ENCODE assay signal across 10 cellular contexts in the genomic region with DNA sequence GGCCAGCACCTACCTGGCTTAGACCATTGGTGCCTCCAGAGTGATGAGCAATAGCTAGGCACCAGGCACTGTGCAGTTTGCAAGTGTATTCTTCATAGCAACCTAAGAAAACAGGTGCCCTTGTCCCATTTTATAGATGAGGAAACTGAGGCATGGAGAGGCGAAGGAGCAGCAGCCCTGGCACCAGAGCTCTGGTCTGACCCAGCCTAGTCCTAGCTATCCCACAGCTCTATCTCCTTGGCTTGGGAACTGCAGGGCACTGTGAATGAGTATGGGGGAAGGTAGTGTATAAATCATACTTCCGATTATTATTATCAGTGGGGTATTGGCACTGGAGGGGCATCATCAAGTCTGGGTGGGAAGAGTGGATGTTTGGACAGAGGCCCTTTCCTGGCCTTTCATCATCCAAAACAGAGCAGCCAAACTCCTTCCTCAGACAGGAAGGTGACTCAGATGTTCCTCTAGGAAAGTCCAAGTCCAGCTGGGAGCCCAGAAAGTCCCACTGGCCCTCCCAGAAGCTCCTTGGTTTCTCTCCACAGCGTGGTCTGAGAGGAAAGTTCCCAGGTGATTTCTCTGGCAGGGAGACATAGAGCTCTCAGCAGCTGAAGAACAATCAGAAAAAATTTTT. TPM values are rescaled to one million over a fixed set of nuclear protein-coding genes. Genes with fewer than 3 reads are reported as not detected.
DNase-seq lines count a peak whose midpoint lies in the region; ATAC-seq, FAIRE-seq and TF ChIP-seq lines count a peak whose summit lies in the region.
"Had no signal": no experiment of that assay in that cellular context is flagged by ENCODE, and none has a peak within 500 bp of the region (broad histone marks: within the 10 kb centered on the region; RNA-seq: fewer than 3 reads in every experiment).

No MANE protein-coding gene starts in this region.

- H3K4me1 ChIP-seq in skeletal muscle satellite cell (ENCODE audit: control insufficient read depth, insufficient read depth, low read length), result peaks cover 11% of the 10 kb centered on the region
- no peaks in the 10 kb centered on the region for H3K4me1 ChIP-seq in A673 (ENCODE audit: insufficient read depth, low read length, poor library complexity, severe bottlenecking)

- no peak overlapping the region for H3K4me2 ChIP-seq in skeletal muscle satellite cell (ENCODE audit: low read length)

- no peaks in the 10 kb centered on the region for H3K9me3 ChIP-seq in skeletal muscle satellite cell (replicated peaks; ENCODE audit: low read length)
- no peaks in the 10 kb centered on the region for H3K9me3 ChIP-seq in A673 (ENCODE audit: low read depth, low read length, poor library complexity, severe bottlenecking)

- H3K9ac ChIP-seq in skeletal muscle satellite cell (ENCODE audit: low read depth, low read length), result peak overlapping the region; percentile 28

- no peak overlapping the region for H3K27ac ChIP-seq in A673 (ENCODE audit: low read depth, low read length, poor library complexity, severe bottlenecking)

- intact Hi-C loops in left ventricle myocardium superior (cut with micrococcal nuclease) (no loop called here), A673 (cut with micrococcal nuclease; ENCODE audit: unreplicated experiment) (no loop called here)

- H3K36me3 ChIP-seq in skeletal muscle satellite cell (ENCODE audit: insufficient read depth, low read length) (no peaks in the 10 kb centered on the region), A673 (ENCODE audit: insufficient read depth, low read length, poor library complexity, severe bottlenecking) (no peaks in the 10 kb centered on the region)

- POLR2A ChIA-PET in A673 (lab: Charles Lee; ENCODE audit: low non-redundant PET), result no interaction called here

- peak; percentile 45 for FAIRE-seq in GM12891 (lab: Jason Lieb, UNC)
- FAIRE-seq: H1 had no signal

- H3K27me3 ChIP-seq in skeletal muscle satellite cell (ENCODE audit: control insufficient read depth, insufficient read depth, low read length) (peaks cover 21% of the 10 kb centered on the region), A673 (replicated peaks; ENCODE audit: insufficient read depth, low read depth, low read length, poor library complexity) (no peaks in the 10 kb centered on the region)

- ATAC-seq in left ventricle myocardium superior (peak; percentile 81), GM21526 (IDR thresholded peaks at IDR 0.05; ENCODE audit: low FRiP score, unreplicated experiment) (no peak), HG03175 (IDR thresholded peaks at IDR 0.05; ENCODE audit: unreplicated experiment) (no peak)

- TF ChIP-seq POLR2A in GM12891 (IDR thresholded peaks at IDR 0.05; ENCODE audit: low read depth, low read length), result no peak

- TF ChIP-seq CTCF in A673 (conservative IDR thresholded peaks at IDR 0.05; ENCODE audit: low read depth, low read length), result no peak

- CTCF ChIA-PET in A673 (lab: Charles Lee), result no interaction called here

- DNase-seq in GM12891 (ENCODE audit: insufficient read length, low spot score) (no peak), amniotic epithelial cell (ENCODE audit: low read depth) (peak; percentile 63), left ventricle myocardium superior (no peak), NCI-H146 (lab: John Stamatoyannopoulos, UW) (no peak), A673 (ENCODE audit: low spot score) (no peak)
- DNase-seq: MM.1S had no signal

- H3K4me3 ChIP-seq in skeletal muscle satellite cell (ENCODE audit: low read length) (no peak overlapping the region), A673 (ENCODE audit: low read depth, low read length, poor library complexity, severe bottlenecking) (no peak overlapping the region)

- no TSS peak for BruUV-seq in A673 (replicated peaks; lab: Mats Ljungman, UMichigan)

TF ChIP-seq in GM12891, 5 proteins besides CTCF, POLR2A, EP300 and RAD21:
- TF ChIP-seq TAF1 (IDR thresholded peaks at IDR 0.05; ENCODE audit: low read depth, low read length), result no peak
- no peak for TF ChIP-seq POU2F2 (IDR thresholded peaks at IDR 0.05; ENCODE audit: low read depth, low read length)
- TF ChIP-seq POLR2AphosphoS5 (IDR thresholded peaks at IDR 0.05; ENCODE audit: low read depth, low read length), result no peak
- TF ChIP-seq PAX5 (IDR thresholded peaks at IDR 0.05; ENCODE audit: insufficient read depth, low read length, severe bottlenecking), result no peak
- no peak for TF ChIP-seq SPI1 (IDR thresholded peaks at IDR 0.05; ENCODE audit: low read depth, low read length)

RNA-seq across cellular contexts. Expression of a gene that starts 32.0 kb away (rescaled TPM):
- polyA plus RNA-seq in GM12891 (2012; ENCODE audit: low read depth, missing spikeins), result 0.89 TPM
- total RNA-seq in left ventricle myocardium superior (3.1 TPM), A673 (2021) (1.1 and 1.5 TPM in 2 replicates)
- total RNA-seq in skeletal muscle satellite cell (2012; rRNA removed), result under 0.01 TPM in 1 of 2 replicates, not detected in the other

RNA-seq across cellular contexts. Expression of a gene that starts 42.1 kb away (rescaled TPM):
- polyA plus RNA-seq in GM12891 (2012; ENCODE audit: low read depth, missing spikeins), result 734 TPM
- total RNA-seq in left ventricle myocardium superior, result not detected
- total RNA-seq in skeletal muscle satellite cell (2012; rRNA removed), result not detected in 2 replicates
- total RNA-seq in A673 (2021), result not detected in 2 replicates
- total RNA-seq: H1 had no signal
- polyA plus RNA-seq: H1 had no signal

RNA-seq across cellular contexts. Expression of a gene that starts 55.8 kb away (rescaled TPM):
- polyA plus RNA-seq in GM12891 (2012; ENCODE audit: low read depth, missing spikeins), result 0.74 TPM
- total RNA-seq in left ventricle myocardium superior, result 11.7 TPM
- not detected in 2 replicates for total RNA-seq in skeletal muscle satellite cell (2012; rRNA removed)
- total RNA-seq in A673 (2021), result 0.15 TPM in 1 of 2 replicates, not detected in the other

Comparison
In these comparisons a context has a peak if more than half of its experiments do, and no peak if none do; other contexts are left out.
1. RNA of a gene that starts 55.8 kb away (total RNA-seq): 11.7 TPM in left ventricle myocardium superior (single experiment); 0.15 TPM in A673; every median in the first group is over 10 times any median in the second.